In genomic region chr9:107548298-107549142, GRCh38 we compare ENCODE assay signal across 8 cellular contexts. TPM values are rescaled to one million over a fixed set of nuclear protein-coding genes. Genes with fewer than 3 reads are reported as not detected.
DNase-seq lines count a peak whose midpoint lies in the region; ATAC-seq and TF ChIP-seq lines count a peak whose summit lies in the region.

No MANE protein-coding gene starts in this region.

- no peak for TF ChIP-seq CTCF in fibroblast of pulmonary artery (IDR thresholded peaks at IDR 0.05; ENCODE audit: low read length, missing control alignments)
- no peak for TF ChIP-seq CTCF in gastrocnemius medialis (IDR thresholded peaks at IDR 0.05 in 4 of 5, conservative IDR thresholded peaks at IDR 0.05 in 1 of 5)
- no peak for TF ChIP-seq CTCF in BE2C (IDR thresholded peaks at IDR 0.05; ENCODE audit: low read depth, low read length)

- H3K9me3 ChIP-seq in gastrocnemius medialis = no peaks in the 10 kb centered on the region
- no peaks in the 10 kb centered on the region for H3K9me3 ChIP-seq in BE2C

- DNase-seq in GM04503 (ENCODE audit: low read depth) = peak; percentile 80
- DNase-seq in RPMI7951 (ENCODE audit: low read depth) = peak; percentile 86
- DNase-seq in fibroblast of pulmonary artery (ENCODE audit: low read depth) = peak; percentile 96
- peak; percentile 23 to 47 for DNase-seq in gastrocnemius medialis
- DNase-seq in NCI-H2196 treated with DMSO at 0.1 percent for 48 hours (lab: John Stamatoyannopoulos, UW; ENCODE audit: unreplicated experiment) = no peak
- no peak for DNase-seq in BE2C
- no peak for DNase-seq in AML-193 (lab: John Stamatoyannopoulos, UW)

- no peak for TF ChIP-seq POLR2A in gastrocnemius medialis (IDR thresholded peaks at IDR 0.05)

- intact Hi-C loops in gastrocnemius medialis (cut with DNase I; ENCODE audit: low total_unique reads) = no loop called here

- H3K4me1 ChIP-seq in gastrocnemius medialis (peaks cover 0 to 7% of the 10 kb centered on the region in 2 donors), BE2C (no peaks in the 10 kb centered on the region)

- no peaks in the 10 kb centered on the region for H3K27me3 ChIP-seq in gastrocnemius medialis
- H3K27me3 ChIP-seq in BE2C = no peaks in the 10 kb centered on the region

- ATAC-seq in gastrocnemius medialis = peak; percentile 87 to 91
- ATAC-seq in GM19467 (IDR thresholded peaks at IDR 0.05; ENCODE audit: unreplicated experiment) = no peak

- in situ Hi-C loops in gastrocnemius medialis (cut with MboI; ENCODE audit: low sequenced_read_pairs in 4 of 4) = no loop called here

- H3K27ac ChIP-seq in gastrocnemius medialis = peak overlapping the region; percentile 57 to 71 (median 66)

- H3K4me3 ChIP-seq in fibroblast of pulmonary artery (replicated peaks; ENCODE audit: low read depth, low read length) (peak overlapping the region; percentile 31), gastrocnemius medialis (peak overlapping the region in 3 of 4 donors; percentile 10 to 20 (median 17)), BE2C (ENCODE audit: low read depth, low read length) (no peak overlapping the region)

- H3K36me3 ChIP-seq in gastrocnemius medialis = no peaks in the 10 kb centered on the region
- H3K36me3 ChIP-seq in BE2C = no peaks in the 10 kb centered on the region

RNA-seq across cellular contexts. Expression of gene KLF4, which starts 59.0 kb away (rescaled TPM):
- total RNA-seq in RPMI7951 (2014; rRNA removed; shearing (Covaris generic)) = 4.9 and 5.0 TPM in 2 replicates
- 10 to 100 TPM; 15.7 to 62.6 (median 32.4) TPM for total RNA-seq in gastrocnemius medialis
- polyA plus RNA-seq in BE2C (2012; ENCODE audit: insufficient read depth, insufficient read length, low read depth) = 0.19 TPM

Comparison
In these comparisons a context has a peak if more than half of its experiments do, and no peak if none do; other contexts are left out.
1. DNase-seq: peak in GM04503 (single experiment), RPMI7951 (single experiment), fibroblast of pulmonary artery (single experiment) and gastrocnemius medialis (2 of 2); none in NCI-H2196 treated with DMSO at 0.1 percent for 48 hours (single experiment), BE2C (single experiment) and AML-193 (0 of 2).